Comparison of ENCODE assay signal across 8 cellular contexts in genomic region chr1:109667452-109668122, GRCh38. TPM values are rescaled to one million over a fixed set of nuclear protein-coding genes. Genes with fewer than 3 reads are reported as not detected.
DNase-seq lines count a peak whose midpoint lies in the region; ATAC-seq and TF ChIP-seq lines count a peak whose summit lies in the region.

Gene GSTM2 (plus strand): TSS chr1:109668057. CDS start chr1:109668116, 59 bp downstream.

- H3K27ac ChIP-seq in WERI-Rb-1 (no peak within 1 kb of the TSS), smooth muscle cell (ENCODE audit: low read depth) (no peak within 1 kb of the TSS)

- H3K9me3 ChIP-seq in WERI-Rb-1 (ENCODE audit: severe bottlenecking) (no peaks in the 10 kb centered on the region), smooth muscle cell (replicated peaks; ENCODE audit: low read depth) (no peaks in the 10 kb centered on the region)

- TF ChIP-seq CTCF in WERI-Rb-1 (IDR thresholded peaks at IDR 0.05; ENCODE audit: low read depth, low read length) (no peak), smooth muscle cell (IDR thresholded peaks at IDR 0.05; ENCODE audit: borderline replicate concordance, insufficient read depth, poor library complexity, severe bottlenecking) (no peak)

- H3F3A ChIP-seq in smooth muscle cell (ENCODE audit: low read depth) = no peaks in the 10 kb centered on the region

- in situ Hi-C loops in KBM-7 (cut with MboI; ENCODE audit: low pct_unique_long_range_greater_than_20kb, low sequenced_read_pairs) = loop anchor here (25.0 kb wide), 1 partner anchor 95 kb away; the partner anchor contains the start of gene EPS8L3

- H3K36me3 ChIP-seq in WERI-Rb-1 = no peaks in the 10 kb centered on the region
- no peaks in the 10 kb centered on the region for H3K36me3 ChIP-seq in smooth muscle cell (ENCODE audit: low read depth)

- peak within 1 kb of the TSS; percentile 97 for H2AFZ ChIP-seq in smooth muscle cell (ENCODE audit: low read depth)

- peak within 1 kb of the TSS; percentile 22 for H3K9ac ChIP-seq in smooth muscle cell (ENCODE audit: low read depth)

- H3K4me2 ChIP-seq in smooth muscle cell = peak within 1 kb of the TSS; percentile 92

- no peaks in the 10 kb centered on the region for H3K79me2 ChIP-seq in smooth muscle cell (ENCODE audit: low read depth)

- peaks cover 10% of the 10 kb centered on the region for H3K4me1 ChIP-seq in smooth muscle cell (ENCODE audit: low read depth)

- peak; percentile 99 for ATAC-seq in GM21723 (IDR thresholded peaks at IDR 0.05; ENCODE audit: unreplicated experiment)

- H3K4me3 ChIP-seq in WERI-Rb-1 (ENCODE audit: low read depth, low read length) (peak within 1 kb of the TSS; percentile 54), smooth muscle cell (peak within 1 kb of the TSS; percentile 63)

- WGBS in smooth muscle cell (ENCODE audit: low lambda C conversion rate) = 17% methylated on average over 16 of the region's 22 CpGs

- DNase-seq in DMS 273 treated with DMSO at 0.1 percent for 48 hours (lab: John Stamatoyannopoulos, UW) (peak; percentile 73), NAMALWA (ENCODE audit: low spot score) (peak; percentile 85), WERI-Rb-1 (peak; percentile 98), brain pericyte (ENCODE audit: low read depth, low spot score) (peak; percentile 43), inferior parietal cortex (ENCODE audit: extremely low spot score) (peak; percentile 75), smooth muscle cell (lab: John Stamatoyannopoulos, UW; ENCODE audit: unreplicated experiment) (peak; percentile 70), KBM-7 (no peak)

- no peaks in the 10 kb centered on the region for H4K20me1 ChIP-seq in smooth muscle cell (ENCODE audit: low read depth)

- no peaks in the 10 kb centered on the region for H3K27me3 ChIP-seq in WERI-Rb-1 (ENCODE audit: insufficient read depth, low read depth, severe bottlenecking)
- no peaks in the 10 kb centered on the region for H3K27me3 ChIP-seq in smooth muscle cell (ENCODE audit: low read depth)

RNA-seq across cellular contexts. Expression of gene GSTM2, which starts in this region (rescaled TPM):
- 29.2 and 30.3 TPM in 2 replicates for total RNA-seq in smooth muscle cell
- 41.2 and 43.8 TPM in 2 replicates for polyA plus RNA-seq in smooth muscle cell
